ENCODE assay signal across 11 cellular contexts in the genomic region with DNA sequence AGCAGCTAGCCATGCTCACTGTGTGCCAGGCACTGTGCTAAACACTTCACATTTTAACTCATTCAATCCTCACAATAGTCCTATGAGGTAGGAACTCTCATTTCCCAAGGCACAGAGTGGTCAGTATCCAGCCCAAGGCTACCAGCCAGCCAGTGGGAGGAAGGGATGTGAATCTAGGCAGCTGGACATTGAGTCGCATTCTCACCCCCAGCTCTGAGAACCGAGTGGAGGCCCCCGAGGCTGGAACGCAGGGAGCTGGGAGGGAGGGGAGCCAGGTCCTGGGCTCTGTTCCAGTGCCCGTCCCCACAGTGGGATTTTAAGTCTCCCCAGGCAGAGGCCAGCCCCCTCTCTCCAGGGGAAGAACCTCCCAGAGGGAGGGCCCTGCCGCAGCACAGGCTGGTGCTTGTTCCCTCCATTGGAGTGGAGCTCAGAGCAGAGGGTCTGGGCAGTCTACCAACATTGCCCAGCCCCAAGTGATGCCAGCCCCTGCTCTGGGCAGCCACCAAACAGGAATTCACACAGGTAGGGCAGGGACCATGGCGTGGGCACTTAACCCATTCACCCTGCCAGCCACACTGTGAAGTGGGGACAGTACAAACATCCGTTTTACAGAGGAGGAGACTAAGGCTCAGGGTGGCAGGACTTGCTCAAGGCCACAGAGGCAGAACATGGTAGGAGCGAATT.
DNase-seq lines count a peak whose midpoint lies in the region; ATAC-seq and TF ChIP-seq lines count a peak whose summit lies in the region.
"Had no signal": no experiment of that assay in that cellular context is flagged by ENCODE, and none has a peak within 500 bp of the region (broad histone marks: within the 10 kb centered on the region; RNA-seq: fewer than 3 reads in every experiment).

No MANE protein-coding gene starts in this region.

- ATAC-seq in HG02852 (IDR thresholded peaks at IDR 0.05; ENCODE audit: unreplicated experiment) = no peak
- ATAC-seq in GM21447 (IDR thresholded peaks at IDR 0.05; ENCODE audit: unreplicated experiment) = no peak

- H3K9ac ChIP-seq in endodermal cell (ENCODE audit: extremely low read depth, low read length, poor library complexity, severe bottlenecking) (no peak overlapping the region), mucosa of stomach (ENCODE audit: low read length) (peak overlapping the region; percentile 64)

- H3K27me3 ChIP-seq in endodermal cell (ENCODE audit: control insufficient read depth, insufficient read depth, low read length, poor library complexity, severe bottlenecking) = no peaks in the 10 kb centered on the region
- H3K27me3 ChIP-seq in mucosa of stomach (ENCODE audit: control insufficient read depth, insufficient read depth, low read length) = no peaks in the 10 kb centered on the region
- no peaks in the 10 kb centered on the region for H3K27me3 ChIP-seq in tibial nerve

- no peaks in the 10 kb centered on the region for H3K27me3 Mint-ChIP-seq in endodermal cell (ENCODE audit: insufficient read depth)

- TF ChIP-seq EP300 in tibial nerve (IDR thresholded peaks at IDR 0.05) = no peak

- H3K27ac ChIP-seq in RWPE1 = peak overlapping the region; percentile 95
- H3K27ac ChIP-seq in endodermal cell (ENCODE audit: low read depth, low read length) = no peak overlapping the region
- H3K27ac ChIP-seq in tibial nerve = peak overlapping the region in 3 of 4 donors; percentile 66 to 87 (median 83)
- H3K27ac ChIP-seq: HL-60 had no signal

- CTCF ChIA-PET in RWPE1 (lab: Yijun Ruan, JAX) = interaction anchor here (0.6 to 1.3 kb wide), 5 partner anchors 13 to 693 kb away, joined by 3 to 4 read pairs (median 3); no protein-coding TSS in a partner anchor

- H3K9me3 ChIP-seq in endodermal cell (ENCODE audit: control insufficient read depth, low read length) (no peaks in the 10 kb centered on the region), mucosa of stomach (ENCODE audit: control insufficient read depth, low read length) (no peaks in the 10 kb centered on the region), tibial nerve (no peaks in the 10 kb centered on the region)

- WGBS in endodermal cell (ENCODE audit: insufficient coverage in 1 of 2, insufficient read length in 1 of 2), 2 experiments = 79 to 85% methylated on average over 6 to 9 of the region's 9 CpGs
- WGBS in tibial nerve, 2 donors = 35 to 47% methylated on average over 8 to 9 of the region's 9 CpGs

- H3K9me3 Mint-ChIP-seq in endodermal cell = peaks cover 4% of the 10 kb centered on the region

- DNase-seq in RWPE1 (ENCODE audit: low spot score) (peak; percentile 63), endodermal cell (peak; percentile 49), tibial nerve (ENCODE audit: low spot score in 2 of 2) (no peak), occipital lobe (lab: John Stamatoyannopoulos, UW) (no peak)
- DNase-seq: activated gamma-delta T cell treated with Interleukin-2 at 50 U/mL for 16 hours, DND-41, NCI-H1417 treated with DMSO at 0.1 percent for 48 hours had no signal

- H3K36me3 ChIP-seq in endodermal cell (ENCODE audit: control insufficient read depth, insufficient read depth, low read length) (no peaks in the 10 kb centered on the region), mucosa of stomach (ENCODE audit: control insufficient read depth, insufficient read depth, low read length) (no peaks in the 10 kb centered on the region), tibial nerve (no peaks in the 10 kb centered on the region)

- peaks cover 16% of the 10 kb centered on the region for H3K4me1 Mint-ChIP-seq in endodermal cell

- H3K4me3 Mint-ChIP-seq in endodermal cell = no peak overlapping the region

- no peak overlapping the region for H3K27ac Mint-ChIP-seq in endodermal cell

- H3K4me3 ChIP-seq in endodermal cell (ENCODE audit: low read length) (no peak overlapping the region), mucosa of stomach (ENCODE audit: low read length) (no peak overlapping the region), tibial nerve (no peak overlapping the region)

- no peaks in the 10 kb centered on the region for H3K4me1 ChIP-seq in endodermal cell (ENCODE audit: control insufficient read depth, insufficient read depth, low read length)
- peaks cover 21% of the 10 kb centered on the region for H3K4me1 ChIP-seq in mucosa of stomach (ENCODE audit: control insufficient read depth, insufficient read depth, low read length)
- peaks cover 0 to 25% (median 14%) of the 10 kb centered on the region in 4 donors for H3K4me1 ChIP-seq in tibial nerve

- POLR2A ChIA-PET in RWPE1 (lab: Yijun Ruan, JAX; ENCODE audit: low non-redundant PET) = interaction anchor here (0.6 to 1.4 kb wide), 6 partner anchors 12 to 111 kb away, joined by 3 to 5 read pairs (median 3); no protein-coding TSS in a partner anchor

- no peaks in the 10 kb centered on the region for H3K36me3 Mint-ChIP-seq in endodermal cell (ENCODE audit: low read depth)

- TF ChIP-seq CTCF in RWPE1 (conservative IDR thresholded peaks at IDR 0.05; ENCODE audit: low read depth) = no peak
- TF ChIP-seq CTCF in endodermal cell (conservative IDR thresholded peaks at IDR 0.05) = no peak
- no peak for TF ChIP-seq CTCF in tibial nerve (IDR thresholded peaks at IDR 0.05)

- no peak for TF ChIP-seq POLR2A in tibial nerve (IDR thresholded peaks at IDR 0.05)

Comparison
In these comparisons a context has a peak if more than half of its experiments do, and no peak if none do; other contexts are left out.
1. DNase-seq: peak in RWPE1 (single experiment) and endodermal cell (single experiment); none in tibial nerve (0 of 2) and occipital lobe (single experiment).